8 cellular contexts compared by ENCODE assay signal in genomic region chr5:140240987-140241706, GRCh38.
DNase-seq lines count a peak whose midpoint lies in the region; ATAC-seq and TF ChIP-seq lines count a peak whose summit lies in the region.

No MANE protein-coding gene starts in this region.

- DNase-seq in AG08396 (ENCODE audit: low spot score) (peak; percentile 88), M059J (ENCODE audit: low read depth) (peak; percentile 92), amniotic epithelial cell (ENCODE audit: low read depth) (peak; percentile 86), heart left ventricle (peak; percentile 92 to 97 (median 94)), prostate gland (ENCODE audit: low spot score) (peak; percentile 87), GF-D8 (lab: John Stamatoyannopoulos, UW) (no peak)

- H3K27ac ChIP-seq in heart left ventricle = peak overlapping the region; percentile 7 to 91 (median 81)
- H3K27ac ChIP-seq in prostate gland = peak overlapping the region in 1 of 2 donors; percentile 18

- H3K27me3 ChIP-seq in heart left ventricle = no peaks in the 10 kb centered on the region
- H3K27me3 ChIP-seq in prostate gland (replicated peaks; ENCODE audit: insufficient read depth) = no peaks in the 10 kb centered on the region

- ATAC-seq in heart left ventricle = peak; percentile 83 to 89 (median 86)
- ATAC-seq in GM21737 (IDR thresholded peaks at IDR 0.05; ENCODE audit: unreplicated experiment) = no peak
- no peak for ATAC-seq in HG03175 (IDR thresholded peaks at IDR 0.05; ENCODE audit: unreplicated experiment)

- TF ChIP-seq CTCF in heart left ventricle (IDR thresholded peaks at IDR 0.05) = no peak
- TF ChIP-seq CTCF in prostate gland (IDR thresholded peaks at IDR 0.05) = no peak

- TF ChIP-seq POLR2A in heart left ventricle (IDR thresholded peaks at IDR 0.05) = peak in 1 of 2 donors; percentile 30
- TF ChIP-seq POLR2A in prostate gland (IDR thresholded peaks at IDR 0.05) = peak; percentile 21

- H3K36me3 ChIP-seq in heart left ventricle (peaks cover 0 to 21% (median 18%) of the 10 kb centered on the region in 9 donors), prostate gland (no peaks in the 10 kb centered on the region)

- H3K9me3 ChIP-seq in heart left ventricle (no peaks in the 10 kb centered on the region), prostate gland (no peaks in the 10 kb centered on the region)

- 27 to 39% (median 35%) methylated on average over 5 to 9 of the region's 9 CpGs for WGBS in heart left ventricle, 4 donors
- WGBS in prostate gland = 15% methylated on average over 9 of the region's 9 CpGs

- H3K4me1 ChIP-seq in heart left ventricle (peaks cover 12 to 80% (median 68%) of the 10 kb centered on the region in 12 donors), prostate gland (replicated peaks) (peaks cover 4% of the 10 kb centered on the region)

- intact Hi-C loops in heart left ventricle (cut with DNase I) = loop anchor here in 7 of 10 donors (1.0 to 10.0 kb wide), 7 partner anchors 64 to 474 kb away; partner anchors contain the start of genes CYSTM1 (in 5 of the 7) and HBEGF (in 1 of the 7)
- intact Hi-C loops in prostate gland (cut with DNase I) = no loop called here

- H3K4me3 ChIP-seq in heart left ventricle (no peak overlapping the region), prostate gland (no peak overlapping the region)

Comparison
In these comparisons a context has a peak if more than half of its experiments do, and no peak if none do; other contexts are left out.
1. ATAC-seq: peak in heart left ventricle (4 of 4); none in GM21737 (single experiment) and HG03175 (single experiment).